30 cellular contexts compared by ENCODE assay signal in the genomic region with DNA sequence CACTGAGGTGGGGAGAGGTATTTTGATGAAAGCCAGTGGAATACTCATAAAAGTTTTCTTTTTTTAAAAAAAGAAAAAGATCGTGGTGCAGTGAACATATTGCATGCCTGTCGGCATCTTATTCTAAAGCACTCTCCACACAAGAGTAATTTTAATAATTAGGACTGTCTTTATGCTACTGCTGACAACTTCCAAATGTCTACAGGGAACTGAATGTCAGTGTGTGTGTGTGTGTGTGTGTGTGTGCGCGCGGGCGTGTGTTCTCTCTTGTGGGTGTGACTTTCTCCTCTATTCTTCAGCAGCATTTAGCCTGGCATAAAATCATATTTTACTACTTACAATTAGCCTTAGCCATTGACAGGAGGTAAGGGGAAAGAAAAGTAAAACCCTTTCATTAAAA.
"Had no signal": no experiment of that assay in that cellular context is flagged by ENCODE, and none has a peak within 500 bp of the region (broad histone marks: within the 10 kb centered on the region; RNA-seq: fewer than 3 reads in every experiment).

No MANE protein-coding gene starts in this region.

- DNase-seq: activated effector memory CD4-positive, alpha-beta T cell treated with anti-CD3 and anti-CD28 coated beads, Interleukin-2, amount 50 U/mL, for 16 hours; activated effector memory CD4-positive, alpha-beta T cell treated with Interleukin-2 at 50 U/mL for 16 hours; activated gamma-delta T cell; activated gamma-delta T cell treated with Interleukin-2 at 50 U/mL for 16 hours; activated naive CD4-positive, alpha-beta T cell; activated naive CD4-positive, alpha-beta T cell treated with anti-CD3 and anti-CD28 coated beads for 36 hours; activated naive CD4-positive, alpha-beta T cell treated with anti-CD3 and anti-CD28 coated beads, Interleukin-2, amount 10 ng/mL, durations not matched to agents 7 days and 5 days; activated naive CD4-positive, alpha-beta T cell treated with anti-CD3 and anti-CD28 coated beads, Interleukin-2, amount 50 U/mL, for 16 hours; activated naive CD4-positive, alpha-beta T cell treated with Interleukin-2 at 50 U/mL for 16 hours; activated naive CD8-positive, alpha-beta T cell treated with anti-CD3 and anti-CD28 coated beads for 36 hours; activated naive CD8-positive, alpha-beta T cell treated with anti-CD3 and anti-CD28 coated beads, Interleukin-2, amount 10 ng/mL, durations not matched to agents 7 days and 5 days; activated naive CD8-positive, alpha-beta T cell treated with anti-CD3 and anti-CD28 coated beads, Interleukin-2, amount 50 U/mL, for 24 hours; activated T-cell treated with anti-CD3 and anti-CD28 coated beads, Interleukin-2, amount 50 U/mL, for 1 hour; activated T-cell treated with anti-CD3 and anti-CD28 coated beads, Interleukin-2, amount 50 U/mL, for 24 hours; activated T-cell treated with anti-CD3 and anti-CD28 coated beads, Interleukin-2, amount 50 U/mL, for 4 hours; activated T-cell treated with anti-CD3 and anti-CD28 coated beads, Interleukin-2, amount 50 U/mL, for 48 hours; activated T-cell treated with anti-CD3 and anti-CD28 coated beads, Interleukin-2, amount 50 U/mL, for 72 hours; adrenal gland; amniotic stem cell; anterior cingulate cortex; aorta; body of pancreas; brain microvascular endothelial cell; central memory CD4-positive, alpha-beta T cell; cerebellar nuclear complex had no signal

- H3K36me3 ChIP-seq: adrenal gland, ascending aorta, brain microvascular endothelial cell, breast epithelium, cardiac muscle cell had no signal

- H3K4me3 ChIP-seq: adrenal gland, ascending aorta, body of pancreas, breast epithelium, cardiac muscle cell had no signal

- H3K27me3 ChIP-seq: adrenal gland, ascending aorta, body of pancreas, brain microvascular endothelial cell, breast epithelium, cardiac muscle cell had no signal

- H3K4me1 ChIP-seq: adrenal gland, ascending aorta, body of pancreas, breast epithelium had no signal

- H3K27ac ChIP-seq: adrenal gland, ascending aorta, body of pancreas, brain microvascular endothelial cell, breast epithelium, cardiac muscle cell had no signal

- ATAC-seq: activated naive CD4-positive, alpha-beta T cell treated with anti-CD3 and anti-CD28 coated beads, Interleukin-2, amount 50 U/mL, for 72 hours; activated naive CD8-positive, alpha-beta T cell treated with anti-CD3 and anti-CD28 coated beads, Interleukin-2, amount 50 U/mL, for 24 hours; activated T-cell treated with anti-CD3 and anti-CD28 coated beads, Interleukin-2, amount 50 U/mL, for 4 hours; activated T-cell treated with anti-CD3 and anti-CD28 coated beads, Interleukin-2, amount 50 U/mL, for 72 hours; activated T-helper 17 cell treated with anti-CD3 and anti-CD28 coated beads, Interleukin-2, amount 50 U/mL, for 72 hours; body of pancreas had no signal

- H3K9me3 ChIP-seq: adrenal gland, ascending aorta, body of pancreas, breast epithelium had no signal
